1 cellular context compared by ENCODE assay signal in genomic region chr14:22333408-22334274, GRCh38.
TF ChIP-seq lines count a peak whose summit lies in the region.

No MANE protein-coding gene starts in this region.

TF ChIP-seq in HepG2, 621 proteins besides CTCF, POLR2A, EP300 and RAD21 (continued from another document and continues in another):
- no peak for TF ChIP-seq E2F2 (CRISPR knock-in tag; IDR thresholded peaks at IDR 0.05; ENCODE audit: borderline replicate concordance)
- TF ChIP-seq ZNF776 (CRISPR knock-in tag; IDR thresholded peaks at IDR 0.05) = no peak
- TF ChIP-seq ZBTB42 (CRISPR knock-in tag; IDR thresholded peaks at IDR 0.05) = no peak
- TF ChIP-seq SAP130 (CRISPR knock-in tag; IDR thresholded peaks at IDR 0.05; ENCODE audit: low read depth) = peak; percentile 80
- no peak for TF ChIP-seq TEF (CRISPR knock-in tag; IDR thresholded peaks at IDR 0.05)
- no peak for TF ChIP-seq FOXO4 (CRISPR knock-in tag; conservative IDR thresholded peaks at IDR 0.05)
- TF ChIP-seq KMT2A (CRISPR knock-in tag; IDR thresholded peaks at IDR 0.05) = no peak
- no peak for TF ChIP-seq THYN1 (CRISPR knock-in tag; IDR thresholded peaks at IDR 0.05; ENCODE audit: borderline replicate concordance, low read depth)
- TF ChIP-seq ETV6 (CRISPR knock-in tag; conservative IDR thresholded peaks at IDR 0.05) = no peak
- TF ChIP-seq NFATC3 (CRISPR knock-in tag; IDR thresholded peaks at IDR 0.05) = no peak
- TF ChIP-seq ZNF432 (CRISPR knock-in tag; IDR thresholded peaks at IDR 0.05; ENCODE audit: borderline replicate concordance) = no peak
- TF ChIP-seq ZNF253 (CRISPR knock-in tag; IDR thresholded peaks at IDR 0.05; ENCODE audit: borderline replicate concordance) = no peak
- TF ChIP-seq HNRNPL (IDR thresholded peaks at IDR 0.05; ENCODE audit: low read depth, low read length) = no peak
- no peak; the same call in 1 of the 2 replicates for TF ChIP-seq RXRA (CRISPR knock-in tag; IDR thresholded peaks at IDR 0.05)
- TF ChIP-seq HNRNPUL1 (IDR thresholded peaks at IDR 0.05; ENCODE audit: low read depth, low read length) = no peak
- no peak for TF ChIP-seq ZBTB39 (CRISPR knock-in tag; IDR thresholded peaks at IDR 0.05)
- TF ChIP-seq POLR2AphosphoS5 (IDR thresholded peaks at IDR 0.05; ENCODE audit: low read depth, low read length) = no peak
- no peak for TF ChIP-seq MTF2 (CRISPR knock-in tag; IDR thresholded peaks at IDR 0.05; ENCODE audit: borderline replicate concordance)
- peak; percentile 71; the same call in 1 of the 2 replicates for TF ChIP-seq ZFP37 (CRISPR knock-in tag; IDR thresholded peaks at IDR 0.05; ENCODE audit: borderline replicate concordance)
- no peak for TF ChIP-seq ZSCAN20 (CRISPR knock-in tag; IDR thresholded peaks at IDR 0.05; ENCODE audit: borderline replicate concordance)
- TF ChIP-seq TRIM22 (IDR thresholded peaks at IDR 0.05) = no peak
- TF ChIP-seq ZKSCAN8 (CRISPR knock-in tag; IDR thresholded peaks at IDR 0.05; ENCODE audit: borderline replicate concordance) = peak; percentile 74; the same call in 1 of the 2 replicates
- no peak for TF ChIP-seq HDAC6 (IDR thresholded peaks at IDR 0.05; ENCODE audit: low read depth, low read length)
- TF ChIP-seq ZHX1 (CRISPR knock-in tag; IDR thresholded peaks at IDR 0.05; ENCODE audit: low read depth) = no peak
- TF ChIP-seq ZNF740 (CRISPR knock-in tag; IDR thresholded peaks at IDR 0.05) = no peak
- no peak for TF ChIP-seq DZIP1 (CRISPR knock-in tag; IDR thresholded peaks at IDR 0.05)
- no peak for TF ChIP-seq NFKB2 (CRISPR knock-in tag; IDR thresholded peaks at IDR 0.05; ENCODE audit: borderline replicate concordance)
- TF ChIP-seq ZFP91 (CRISPR knock-in tag; IDR thresholded peaks at IDR 0.05; ENCODE audit: borderline replicate concordance) = no peak
- no peak for TF ChIP-seq NBN (conservative IDR thresholded peaks at IDR 0.05)
- no peak for TF ChIP-seq ZNF264 (CRISPR knock-in tag; IDR thresholded peaks at IDR 0.05)
- TF ChIP-seq ZNF605 (CRISPR knock-in tag; IDR thresholded peaks at IDR 0.05) = no peak
- TF ChIP-seq HDAC1 (CRISPR knock-in tag; IDR thresholded peaks at IDR 0.05) = peak; percentile 54; the same call in 1 of the 2 replicates
- no peak for TF ChIP-seq ZNF800 (CRISPR knock-in tag; IDR thresholded peaks at IDR 0.05)
- TF ChIP-seq GTF3A (CRISPR knock-in tag; conservative IDR thresholded peaks at IDR 0.05) = no peak
- no peak for TF ChIP-seq DMAP1 (CRISPR knock-in tag; IDR thresholded peaks at IDR 0.05)
- TF ChIP-seq NFE2L1 (CRISPR knock-in tag; IDR thresholded peaks at IDR 0.05; ENCODE audit: borderline replicate concordance) = no peak
- TF ChIP-seq SUZ12 (IDR thresholded peaks at IDR 0.05; ENCODE audit: low read depth, low read length) = no peak
- no peak for TF ChIP-seq ZNF468 (CRISPR knock-in tag; IDR thresholded peaks at IDR 0.05)
- no peak for TF ChIP-seq ZSCAN5A (CRISPR knock-in tag; IDR thresholded peaks at IDR 0.05; ENCODE audit: borderline replicate concordance)
- TF ChIP-seq BORCS8-MEF2B (CRISPR knock-in tag; IDR thresholded peaks at IDR 0.05) = no peak
- no peak for TF ChIP-seq ZFP36L2 (CRISPR knock-in tag; IDR thresholded peaks at IDR 0.05)
- no peak for TF ChIP-seq ZZZ3 (CRISPR knock-in tag; IDR thresholded peaks at IDR 0.05; ENCODE audit: borderline replicate concordance)
- TF ChIP-seq ZNF512 (CRISPR knock-in tag; IDR thresholded peaks at IDR 0.05) = no peak
